In genomic region chr6:231779-232178, GRCh38 we compare ENCODE assay signal across 1 cellular context.
A peak's percentile ranks its signal among the peaks of the same experiment; 100 is the strongest.
TF ChIP-seq lines count a peak whose summit lies in the region.

No MANE protein-coding gene starts in this region.

TF ChIP-seq in GM12878, 131 proteins besides CTCF, POLR2A, EP300 and RAD21 (continued from another document and continues in another):
- TF ChIP-seq ZBTB11 (CRISPR knock-in tag; IDR thresholded peaks at IDR 0.05), result no peak
- TF ChIP-seq PML (IDR thresholded peaks at IDR 0.05; ENCODE audit: low read length), result no peak
- no peak for TF ChIP-seq BACH1 (IDR thresholded peaks at IDR 0.05; ENCODE audit: borderline replicate concordance)
- TF ChIP-seq POU2F2 (IDR thresholded peaks at IDR 0.05; ENCODE audit: borderline replicate concordance, low read depth, low read length), result peak; percentile 47; the same call in 1 of the 3 replicates
- TF ChIP-seq SIX5 (IDR thresholded peaks at IDR 0.05; ENCODE audit: low read depth, low read length, severe bottlenecking), result no peak
- TF ChIP-seq CEBPB (IDR thresholded peaks at IDR 0.05; ENCODE audit: borderline replicate concordance in 1 of 2, low read depth in 2 of 2, low read length in 2 of 2), result no peak
- TF ChIP-seq NFIC (IDR thresholded peaks at IDR 0.05; ENCODE audit: low read depth, low read length), result no peak
- TF ChIP-seq MXI1 (IDR thresholded peaks at IDR 0.05; ENCODE audit: low read depth, low read length), result no peak
- TF ChIP-seq SMAD1 (IDR thresholded peaks at IDR 0.05; ENCODE audit: low read depth, partially characterized antibody), result peak; percentile 79
- peak in 1 of 2 experiments; percentile 25; a peak in 1 of 3 replicates for TF ChIP-seq EGR1 (IDR thresholded peaks at IDR 0.05; ENCODE audit: borderline replicate concordance in 1 of 2, low read depth in 2 of 2, low read length in 2 of 2)
- 0 out of 4 replicates have a peak, but pooled peaks have one; percentile 22 to 32 for TF ChIP-seq BHLHE40 (IDR thresholded peaks at IDR 0.05; ENCODE audit: borderline replicate concordance in 1 of 2, low read depth in 2 of 2, low read length in 1 of 2)
- no peak for TF ChIP-seq USF2 (IDR thresholded peaks at IDR 0.05; ENCODE audit: borderline replicate concordance, low read depth, low read length)
- TF ChIP-seq NR2C1 (IDR thresholded peaks at IDR 0.05), result no peak
- no peak for TF ChIP-seq SMAD5 (IDR thresholded peaks at IDR 0.05; ENCODE audit: low read depth)
- TF ChIP-seq ZNF592 (IDR thresholded peaks at IDR 0.05), result peak; percentile 29; the same call in 1 of the 2 replicates
- peak; percentile 98 for TF ChIP-seq BCL3 (IDR thresholded peaks at IDR 0.05; ENCODE audit: borderline replicate concordance, insufficient read depth, low read depth, low read length, poor library complexity, severe bottlenecking)
- TF ChIP-seq CBFB (IDR thresholded peaks at IDR 0.05; ENCODE audit: low read depth), result no peak
- peak; percentile 76; the same call in 1 of the 2 replicates for TF ChIP-seq ZBED1 (IDR thresholded peaks at IDR 0.05; ENCODE audit: borderline replicate concordance)
- TF ChIP-seq RCOR1 (conservative IDR thresholded peaks at IDR 0.05; ENCODE audit: low read depth, low read length), result no peak
- TF ChIP-seq RELA (IDR thresholded peaks at IDR 0.05; ENCODE audit: borderline replicate concordance, partially characterized antibody), result no peak
- no peak for TF ChIP-seq YBX1 (IDR thresholded peaks at IDR 0.05)
- TF ChIP-seq MLLT1 (IDR thresholded peaks at IDR 0.05), result peak; percentile 14; the same call in 1 of the 2 replicates
- TF ChIP-seq POLR2AphosphoS2 (IDR thresholded peaks at IDR 0.05; ENCODE audit: low read depth, low read length), result no peak
- no peak for TF ChIP-seq KAT2A (conservative IDR thresholded peaks at IDR 0.05; ENCODE audit: control insufficient read depth, low read depth, low read length)
- TF ChIP-seq PAX5 (IDR thresholded peaks at IDR 0.05; ENCODE audit: borderline replicate concordance, low read depth, low read length), result peak; percentile 64; the same call in 1 of the 2 replicates
- no peak for TF ChIP-seq ESRRA (IDR thresholded peaks at IDR 0.05; ENCODE audit: low read length)
- no peak for TF ChIP-seq BMI1 (IDR thresholded peaks at IDR 0.05; ENCODE audit: borderline replicate concordance)
- no peak for TF ChIP-seq SUZ12 (IDR thresholded peaks at IDR 0.05; ENCODE audit: unreplicated experiment)
- TF ChIP-seq SMARCA5 (IDR thresholded peaks at IDR 0.05), result no peak
- TF ChIP-seq ZZZ3 (IDR thresholded peaks at IDR 0.05; ENCODE audit: control insufficient read depth, insufficient read length, low read depth), result no peak
- no peak for TF ChIP-seq ZBTB4 (CRISPR knock-in tag; IDR thresholded peaks at IDR 0.05)
- TF ChIP-seq NKRF (conservative IDR thresholded peaks at IDR 0.05), result no peak
- no peak for TF ChIP-seq IRF5 (IDR thresholded peaks at IDR 0.05; ENCODE audit: borderline replicate concordance)
- no peak for TF ChIP-seq ZNF384 (IDR thresholded peaks at IDR 0.05; ENCODE audit: borderline replicate concordance, low read depth, low read length)
- TF ChIP-seq CREB1 (IDR thresholded peaks at IDR 0.05; ENCODE audit: low read depth), result no peak
- TF ChIP-seq ZSCAN29 (IDR thresholded peaks at IDR 0.05), result no peak
- peak; percentile 88 for TF ChIP-seq MEF2B (IDR thresholded peaks at IDR 0.05; ENCODE audit: partially characterized antibody, poor library complexity, severe bottlenecking)
